ENCODE assay signal across 1 cellular context in genomic region chr1:145891587-145892485, GRCh38.
TF ChIP-seq lines count a peak whose summit lies in the region.

No MANE protein-coding gene starts in this region.

TF ChIP-seq in HepG2, 621 proteins besides CTCF, POLR2A, EP300 and RAD21 (continued from another document and continues in another):
- TF ChIP-seq NFKB2 (CRISPR knock-in tag; IDR thresholded peaks at IDR 0.05; ENCODE audit: borderline replicate concordance) (peak; percentile 66; the same call in 1 of the 2 replicates), HNRNPLL (IDR thresholded peaks at IDR 0.05; ENCODE audit: low read depth, low read length, poor library complexity, severe bottlenecking) (no peak), ZXDC (CRISPR knock-in tag; IDR thresholded peaks at IDR 0.05) (no peak), ZNF546 (CRISPR knock-in tag; conservative IDR thresholded peaks at IDR 0.05) (no peak), KDM1A (CRISPR knock-in tag; IDR thresholded peaks at IDR 0.05) (no peak), ZNF138 (CRISPR knock-in tag; IDR thresholded peaks at IDR 0.05; ENCODE audit: low read depth) (no peak), NFRKB (IDR thresholded peaks at IDR 0.05) (no peak), SMC3 (IDR thresholded peaks at IDR 0.05; ENCODE audit: low read length) (peak; percentile 96), ZBTB21 (CRISPR knock-in tag; IDR thresholded peaks at IDR 0.05) (no peak), ZNF18 (CRISPR knock-in tag; IDR thresholded peaks at IDR 0.05; ENCODE audit: insufficient replicate concordance) (peak; percentile 15), RBFOX2 (IDR thresholded peaks at IDR 0.05; ENCODE audit: low read depth, low read length) (no peak), CREB3 (CRISPR knock-in tag; IDR thresholded peaks at IDR 0.05) (0 out of 2 replicates have a peak, but pooled peaks have one; percentile 64), ZNF572 (CRISPR knock-in tag; IDR thresholded peaks at IDR 0.05) (no peak), ARNT2 (CRISPR knock-in tag; IDR thresholded peaks at IDR 0.05; ENCODE audit: low read depth) (no peak), MIER2 (CRISPR knock-in tag; IDR thresholded peaks at IDR 0.05) (peak; percentile 11; the same call in 1 of the 2 replicates), FOXJ3 (CRISPR knock-in tag; IDR thresholded peaks at IDR 0.05; ENCODE audit: borderline replicate concordance) (peak; percentile 76; the same call in 1 of the 2 replicates), ZNF639 (CRISPR knock-in tag; conservative IDR thresholded peaks at IDR 0.05) (no peak), ZUFSP (CRISPR knock-in tag; IDR thresholded peaks at IDR 0.05; ENCODE audit: borderline replicate concordance) (no peak), NFYB (CRISPR knock-in tag; IDR thresholded peaks at IDR 0.05) (no peak), GMEB1 (CRISPR knock-in tag; IDR thresholded peaks at IDR 0.05; ENCODE audit: borderline replicate concordance) (peak; percentile 30; the same call in 1 of the 2 replicates), SIN3A (IDR thresholded peaks at IDR 0.05; ENCODE audit: borderline replicate concordance, low read depth, low read length) (0 out of 2 replicates have a peak, but pooled peaks have one; percentile 55), ZFP36L1 (CRISPR knock-in tag; IDR thresholded peaks at IDR 0.05) (peak; percentile 65; the same call in 1 of the 2 replicates), CENPBD1 (CRISPR knock-in tag; IDR thresholded peaks at IDR 0.05; ENCODE audit: borderline replicate concordance, low read depth) (no peak), POLR2AphosphoS5 (IDR thresholded peaks at IDR 0.05; ENCODE audit: low read depth, low read length) (no peak), PHB2 (IDR thresholded peaks at IDR 0.05; ENCODE audit: partially characterized antibody) (no peak), ZBTB10 (CRISPR knock-in tag; IDR thresholded peaks at IDR 0.05; ENCODE audit: borderline replicate concordance) (0 out of 2 replicates have a peak, but pooled peaks have one; percentile 57), ERF (CRISPR knock-in tag; IDR thresholded peaks at IDR 0.05) (peak; percentile 52), ZBTB14 (CRISPR knock-in tag; IDR thresholded peaks at IDR 0.05) (0 out of 2 replicates have a peak, but pooled peaks have one; percentile 25), HOXA3 (CRISPR knock-in tag; IDR thresholded peaks at IDR 0.05) (peak; percentile 81), GATAD1 (CRISPR knock-in tag; IDR thresholded peaks at IDR 0.05) (peak; percentile 59; the same call in 1 of the 2 replicates), PAWR (CRISPR knock-in tag; IDR thresholded peaks at IDR 0.05; ENCODE audit: borderline replicate concordance) (no peak), NFE2L1 (CRISPR knock-in tag; IDR thresholded peaks at IDR 0.05; ENCODE audit: borderline replicate concordance) (no peak), CSRNP2 (CRISPR knock-in tag; conservative IDR thresholded peaks at IDR 0.05; ENCODE audit: low read depth) (no peak), ATF7 (IDR thresholded peaks at IDR 0.05) (no peak), ATF7 (CRISPR knock-in tag; IDR thresholded peaks at IDR 0.05) (no peak), ZNF510 (CRISPR knock-in tag; IDR thresholded peaks at IDR 0.05; ENCODE audit: low read depth) (no peak), ZFP41 (CRISPR knock-in tag; IDR thresholded peaks at IDR 0.05; ENCODE audit: borderline replicate concordance) (no peak), TFE3 (CRISPR knock-in tag; IDR thresholded peaks at IDR 0.05) (peak; percentile 37; the same call in 1 of the 2 replicates)
